8 cellular contexts compared by ENCODE assay signal in genomic region chr12:57127710-57128518, GRCh38. TPM values are rescaled to one million over a fixed set of nuclear protein-coding genes. Genes with fewer than 3 reads are reported as not detected.
DNase-seq lines count a peak whose midpoint lies in the region; ATAC-seq and TF ChIP-seq lines count a peak whose summit lies in the region.

TSS of gene LRP1 (plus strand) at chr12:57128483. CDS start at chr12:57128965, 482 bp downstream.

- peak within 1 kb of the TSS; percentile 97 for H3K9ac ChIP-seq in mucosa of stomach (ENCODE audit: low read length)

- ATAC-seq in CD4-positive, alpha-beta T cell (ENCODE audit: poor library complexity), result peak; percentile 56
- ATAC-seq in HG03432 (IDR thresholded peaks at IDR 0.05; ENCODE audit: unreplicated experiment), result peak; percentile 42
- ATAC-seq in HG03378 (IDR thresholded peaks at IDR 0.05; ENCODE audit: unreplicated experiment), result no peak

- no peak for TF ChIP-seq CTCF in CD4-positive, alpha-beta T cell (IDR thresholded peaks at IDR 0.05)
- TF ChIP-seq CTCF in OCI-LY7 (conservative IDR thresholded peaks at IDR 0.05; ENCODE audit: low read length) (no peak), esophagus squamous epithelium (IDR thresholded peaks at IDR 0.05) (peak in 1 of 6 experiments; percentile 4)

- H3K4me3 Mint-ChIP-seq in CD4-positive, alpha-beta T cell, result peak within 1 kb of the TSS; percentile 92
- H3K4me3 Mint-ChIP-seq in activated T-helper 1 cell treated with anti-CD3 and anti-CD28 coated beads, Interleukin-12 subunit alpha, Interleukin-12 subunit beta, Interleukin-2, Interleukin-4 antibody, amounts not matched to agents 30 ng/mL and 10 ng/mL and 1 ng/mL, durations not matched to agents 14 hours and 24 hours and 36 hours, result peak within 1 kb of the TSS; percentile 85

- H3K27ac Mint-ChIP-seq in CD4-positive, alpha-beta T cell, result peak within 1 kb of the TSS; percentile 43
- no peak within 1 kb of the TSS for H3K27ac Mint-ChIP-seq in activated T-helper 1 cell treated with anti-CD3 and anti-CD28 coated beads, Interleukin-12 subunit alpha, Interleukin-12 subunit beta, Interleukin-2, Interleukin-4 antibody, amounts not matched to agents 30 ng/mL and 10 ng/mL and 1 ng/mL, durations not matched to agents 14 hours and 24 hours and 36 hours

- H3K27me3 Mint-ChIP-seq in CD4-positive, alpha-beta T cell, result peaks cover 4% of the 10 kb centered on the region
- peaks cover 53% of the 10 kb centered on the region for H3K27me3 Mint-ChIP-seq in activated T-helper 1 cell treated with anti-CD3 and anti-CD28 coated beads, Interleukin-12 subunit alpha, Interleukin-12 subunit beta, Interleukin-2, Interleukin-4 antibody, amounts not matched to agents 30 ng/mL and 10 ng/mL and 1 ng/mL, durations not matched to agents 14 hours and 24 hours and 36 hours (ENCODE audit: insufficient read depth)

- no peaks in the 10 kb centered on the region for H3K9me3 Mint-ChIP-seq in CD4-positive, alpha-beta T cell
- peaks cover 11% of the 10 kb centered on the region for H3K9me3 Mint-ChIP-seq in activated T-helper 1 cell treated with anti-CD3 and anti-CD28 coated beads, Interleukin-12 subunit alpha, Interleukin-12 subunit beta, Interleukin-2, Interleukin-4 antibody, amounts not matched to agents 30 ng/mL and 10 ng/mL and 1 ng/mL, durations not matched to agents 14 hours and 24 hours and 36 hours

- POLR2A ChIA-PET in CD4-positive, alpha-beta T cell (lab: Charles Lee), result interaction anchor here (0.5 to 3.0 kb wide), 10 partner anchors 17 to 403 kb away, joined by 3 to 37 read pairs (median 3); partner anchors contain the start of genes MBD6, NACA, NEMP1 and STAT6
- POLR2A ChIA-PET in OCI-LY7 (lab: Charles Lee), result interaction anchor here (0.7 to 1.2 kb wide), 6 partner anchors 9 to 100 kb away, joined by 3 to 10 read pairs (median 4); partner anchors contain the start of gene STAT6

- H3K36me3 Mint-ChIP-seq in CD4-positive, alpha-beta T cell (ENCODE audit: low read depth), result no peaks in the 10 kb centered on the region
- H3K36me3 Mint-ChIP-seq in activated T-helper 1 cell treated with anti-CD3 and anti-CD28 coated beads, Interleukin-12 subunit alpha, Interleukin-12 subunit beta, Interleukin-2, Interleukin-4 antibody, amounts not matched to agents 30 ng/mL and 10 ng/mL and 1 ng/mL, durations not matched to agents 14 hours and 24 hours and 36 hours (ENCODE audit: low read depth), result peaks cover 6% of the 10 kb centered on the region

- no peaks in the 10 kb centered on the region for H3K9me3 ChIP-seq in CD4-positive, alpha-beta T cell (ENCODE audit: control insufficient read depth, low read length)
- H3K9me3 ChIP-seq in OCI-LY7 (ENCODE audit: low read length) (peaks cover 11% of the 10 kb centered on the region; the same call in 1 of the 2 replicates), esophagus squamous epithelium (no peaks in the 10 kb centered on the region), mucosa of stomach (ENCODE audit: control insufficient read depth, low read length) (no peaks in the 10 kb centered on the region)

- CTCF ChIA-PET in CD4-positive, alpha-beta T cell (lab: Charles Lee), result interaction anchor here (0.9 to 7.8 kb wide), 5 partner anchors 16 to 111 kb away, joined by 5 to 63 read pairs (median 6); partner anchors contain the start of gene STAT6
- CTCF ChIA-PET in OCI-LY7 (lab: Charles Lee; ENCODE audit: unreplicated experiment), result interaction anchor here (0.5 to 1.5 kb wide), 8 partner anchors 17 to 123 kb away, joined by 3 to 7 read pairs (median 4); partner anchors contain the start of gene STAT6

- BruUV-seq in OCI-LY7 (replicated peaks; lab: Mats Ljungman, UMichigan), result no TSS peak

- H3K4me1 Mint-ChIP-seq in CD4-positive, alpha-beta T cell (ENCODE audit: low read depth), result peaks cover 25% of the 10 kb centered on the region
- peaks cover 23% of the 10 kb centered on the region for H3K4me1 Mint-ChIP-seq in activated T-helper 1 cell treated with anti-CD3 and anti-CD28 coated beads, Interleukin-12 subunit alpha, Interleukin-12 subunit beta, Interleukin-2, Interleukin-4 antibody, amounts not matched to agents 30 ng/mL and 10 ng/mL and 1 ng/mL, durations not matched to agents 14 hours and 24 hours and 36 hours (ENCODE audit: low read depth)

- peak; percentile 64 to 81 (median 74) for DNase-seq in CD4-positive, alpha-beta T cell
- DNase-seq in OCI-LY7 (ENCODE audit: low spot score) (peak; percentile 65), esophagus squamous epithelium (lab: John Stamatoyannopoulos, UW) (no peak)
- peak; percentile 63 for DNase-seq in activated T-helper 1 cell treated with anti-CD3 and anti-CD28 coated beads, Interleukin-12 subunit alpha, Interleukin-12 subunit beta, Interleukin-2, Interleukin-4 antibody, amounts not matched to agents 30 ng/mL and 10 ng/mL and 1 ng/mL, durations not matched to agents 14 hours and 24 hours and 36 hours (ENCODE audit: low spot score)
- DNase-seq in stimulated activated CD8-positive, alpha-beta memory T cell treated with anti-CD3 and anti-CD28 coated beads, Interleukin-4, amount 100 ng/mL, for 24 hours (ENCODE audit: low read depth), result peak; percentile 56

- peaks cover 3% of the 10 kb centered on the region for H3K4me1 ChIP-seq in OCI-LY7 (ENCODE audit: insufficient read depth, low read length, poor library complexity, severe bottlenecking)
- peaks cover 36 to 72% (median 51%) of the 10 kb centered on the region in 3 donors for H3K4me1 ChIP-seq in esophagus squamous epithelium
- H3K4me1 ChIP-seq in mucosa of stomach (ENCODE audit: control insufficient read depth, insufficient read depth, low read length), result peaks cover 42% of the 10 kb centered on the region

- no peaks in the 10 kb centered on the region for H3K9me2 ChIP-seq in OCI-LY7 (ENCODE audit: insufficient read depth, low read length)

- peak within 1 kb of the TSS; percentile 79 for H3K4me2 ChIP-seq in OCI-LY7 (ENCODE audit: low read length)

- H3K27me3 ChIP-seq in CD4-positive, alpha-beta T cell (ENCODE audit: control insufficient read depth, insufficient read depth, low read length), result no peaks in the 10 kb centered on the region
- H3K27me3 ChIP-seq in esophagus squamous epithelium, result peaks cover 0 to 13% (median 0%) of the 10 kb centered on the region in 4 donors
- no peaks in the 10 kb centered on the region for H3K27me3 ChIP-seq in mucosa of stomach (ENCODE audit: control insufficient read depth, insufficient read depth, low read length)

- H3K79me2 ChIP-seq in OCI-LY7 (ENCODE audit: insufficient read depth, low read depth, low read length), result no peaks in the 10 kb centered on the region

- peak within 1 kb of the TSS; percentile 66 for H3K4me3 ChIP-seq in OCI-LY7 (ENCODE audit: low read depth, low read length, poor library complexity, severe bottlenecking)
- peak within 1 kb of the TSS; percentile 69 to 87 (median 76) for H3K4me3 ChIP-seq in esophagus squamous epithelium
- peak within 1 kb of the TSS; percentile 75 for H3K4me3 ChIP-seq in mucosa of stomach (ENCODE audit: low read length)

- H2AFZ ChIP-seq in OCI-LY7 (ENCODE audit: low read length), result peak within 1 kb of the TSS; percentile 89; the same call in 1 of the 2 replicates

- peak within 1 kb of the TSS; percentile 41 for H3K27ac ChIP-seq in CD4-positive, alpha-beta T cell (ENCODE audit: low read depth, low read length)
- H3K27ac ChIP-seq in OCI-LY7 (ENCODE audit: low read depth, low read length, poor library complexity, severe bottlenecking) (no peak within 1 kb of the TSS), esophagus squamous epithelium (peak within 1 kb of the TSS; percentile 97 to 100 (median 98))

- H3K36me3 ChIP-seq in OCI-LY7 (ENCODE audit: insufficient read depth, low read length) (no peaks in the 10 kb centered on the region), esophagus squamous epithelium (no peaks in the 10 kb centered on the region), mucosa of stomach (ENCODE audit: control insufficient read depth, insufficient read depth, low read length) (no peaks in the 10 kb centered on the region)

- WGBS in esophagus squamous epithelium, 2 donors, result 0% methylated on average over 19 to 23 of the region's 57 CpGs

- intact Hi-C loops in CD4-positive, alpha-beta T cell (cut with DNase I, micrococcal nuclease), result loop anchor here (5.0 kb wide), 3 partner anchors 109 to 376 kb away; partner anchors contain the start of gene PRIM1 (in 1 of the 2)
- intact Hi-C loops in OCI-LY7 (cut with micrococcal nuclease; ENCODE audit: unreplicated experiment), result no loop called here
- intact Hi-C loops in activated T-helper 1 cell treated with anti-CD3 and anti-CD28 coated beads, Interleukin-12 subunit alpha, Interleukin-12 subunit beta, Interleukin-2, Interleukin-4 antibody, amounts not matched to agents 30 ng/mL and 10 ng/mL and 1 ng/mL, durations not matched to agents 14 hours and 24 hours and 36 hours (cut with micrococcal nuclease), result loop anchor here (2.0 kb wide), 1 partner anchor 115 kb away; no protein-coding TSS in a partner anchor
- intact Hi-C loops in esophagus squamous epithelium (cut with DNase I), result loop anchor here (2.0 kb wide), 1 partner anchor 55 kb away; no protein-coding TSS in a partner anchor

- H4K20me1 ChIP-seq in OCI-LY7 (ENCODE audit: insufficient read depth, low read length), result no peaks in the 10 kb centered on the region

- TF ChIP-seq POLR2A in esophagus squamous epithelium (IDR thresholded peaks at IDR 0.05), result peak in 3 of 4 donors; percentile 77 to 85 (median 82)

RNA-seq across cellular contexts. Expression of gene LRP1, which starts in this region (rescaled TPM):
- 1 to 10 TPM; 6.6 to 8.5 TPM for total RNA-seq in CD4-positive, alpha-beta T cell
- total RNA-seq in OCI-LY7 (2014; rRNA removed; shearing (Covaris generic)), result 1.1 and 2.2 TPM in 2 replicates
- total RNA-seq in OCI-LY7 (2022) (2.3 and 4.4 TPM in 2 replicates), esophagus squamous epithelium (100 to 1,000 TPM in 1 of 4 donors, 10 to 100 TPM in 3; 60.8 to 147 (median 81.9) TPM)
- total RNA-seq in activated T-helper 1 cell treated with anti-CD3 and anti-CD28 coated beads, Interleukin-12 subunit alpha, Interleukin-12 subunit beta, Interleukin-2, Interleukin-4 antibody, amounts not matched to agents 30 ng/mL and 10 ng/mL and 1 ng/mL, durations not matched to agents 14 hours and 24 hours and 36 hours, result 0.26 and 0.73 TPM in 2 replicates

Comparison
In these comparisons a context has a peak if more than half of its experiments do, and no peak if none do; other contexts are left out.
1. RNA of gene LRP1 (total RNA-seq): 60.8 to 147 TPM in esophagus squamous epithelium; 6.6 to 8.5 TPM in CD4-positive, alpha-beta T cell, 1.1 to 4.4 TPM in OCI-LY7 and 0.26 to 0.73 TPM in activated T-helper 1 cell treated with anti-CD3 and anti-CD28 coated beads, Interleukin-12 subunit alpha, Interleukin-12 subunit beta, Interleukin-2, Interleukin-4 antibody, amounts not matched to agents 30 ng/mL and 10 ng/mL and 1 ng/mL, durations not matched to agents 14 hours and 24 hours and 36 hours; every median in the first group is over 4 times any median in the second.
2. Peak in DNase-seq in activated T-helper 1 cell treated with anti-CD3 and anti-CD28 coated beads, Interleukin-12 subunit alpha, Interleukin-12 subunit beta, Interleukin-2, Interleukin-4 antibody, amounts not matched to agents 30 ng/mL and 10 ng/mL and 1 ng/mL, durations not matched to agents 14 hours and 24 hours and 36 hours; RNA of the gene not detected or under 1 TPM.
3. Peak in every context shown above with its lines, with median percentiles within 50 percentile points of each other: H3K4me3 ChIP-seq.